ENCODE assay signal across 1 cellular context in genomic region chr16:67183627-67184452, GRCh38.
TF ChIP-seq lines count a peak whose summit lies in the region.

Gene MATCAP1 (minus strand): TSS chr16:67183963. CDS start chr16:67180610, 3,353 bp downstream.

TF ChIP-seq in HEK293, 187 proteins besides CTCF, POLR2A, EP300 and RAD21 (continued from another document and continues in another):
- TF ChIP-seq, protein P1, sequence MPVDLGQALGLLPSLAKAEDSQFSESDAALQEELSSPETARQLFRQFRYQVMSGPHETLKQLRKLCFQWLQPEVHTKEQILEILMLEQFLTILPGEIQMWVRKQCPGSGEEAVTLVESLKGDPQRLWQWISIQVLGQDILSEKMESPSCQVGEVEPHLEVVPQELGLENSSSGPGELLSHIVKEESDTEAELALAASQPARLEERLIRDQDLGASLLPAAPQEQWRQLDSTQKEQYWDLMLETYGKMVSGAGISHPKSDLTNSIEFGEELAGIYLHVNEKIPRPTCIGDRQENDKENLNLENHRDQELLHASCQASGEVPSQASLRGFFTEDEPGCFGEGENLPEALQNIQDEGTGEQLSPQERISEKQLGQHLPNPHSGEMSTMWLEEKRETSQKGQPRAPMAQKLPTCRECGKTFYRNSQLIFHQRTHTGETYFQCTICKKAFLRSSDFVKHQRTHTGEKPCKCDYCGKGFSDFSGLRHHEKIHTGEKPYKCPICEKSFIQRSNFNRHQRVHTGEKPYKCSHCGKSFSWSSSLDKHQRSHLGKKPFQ (tag by site-specific recombination; IDR thresholded peaks at IDR 0.05): no peak
- TF ChIP-seq KLF1 (tag by site-specific recombination; IDR thresholded peaks at IDR 0.05): peak; percentile 93
- no peak for TF ChIP-seq ZNF280D (tag by site-specific recombination; IDR thresholded peaks at IDR 0.05)
- no peak for TF ChIP-seq GFI1B (tag by site-specific recombination; IDR thresholded peaks at IDR 0.05)
- TF ChIP-seq ZNF138 (tag by site-specific recombination; IDR thresholded peaks at IDR 0.05; ENCODE audit: borderline replicate concordance): no peak
- TF ChIP-seq, protein P2, sequence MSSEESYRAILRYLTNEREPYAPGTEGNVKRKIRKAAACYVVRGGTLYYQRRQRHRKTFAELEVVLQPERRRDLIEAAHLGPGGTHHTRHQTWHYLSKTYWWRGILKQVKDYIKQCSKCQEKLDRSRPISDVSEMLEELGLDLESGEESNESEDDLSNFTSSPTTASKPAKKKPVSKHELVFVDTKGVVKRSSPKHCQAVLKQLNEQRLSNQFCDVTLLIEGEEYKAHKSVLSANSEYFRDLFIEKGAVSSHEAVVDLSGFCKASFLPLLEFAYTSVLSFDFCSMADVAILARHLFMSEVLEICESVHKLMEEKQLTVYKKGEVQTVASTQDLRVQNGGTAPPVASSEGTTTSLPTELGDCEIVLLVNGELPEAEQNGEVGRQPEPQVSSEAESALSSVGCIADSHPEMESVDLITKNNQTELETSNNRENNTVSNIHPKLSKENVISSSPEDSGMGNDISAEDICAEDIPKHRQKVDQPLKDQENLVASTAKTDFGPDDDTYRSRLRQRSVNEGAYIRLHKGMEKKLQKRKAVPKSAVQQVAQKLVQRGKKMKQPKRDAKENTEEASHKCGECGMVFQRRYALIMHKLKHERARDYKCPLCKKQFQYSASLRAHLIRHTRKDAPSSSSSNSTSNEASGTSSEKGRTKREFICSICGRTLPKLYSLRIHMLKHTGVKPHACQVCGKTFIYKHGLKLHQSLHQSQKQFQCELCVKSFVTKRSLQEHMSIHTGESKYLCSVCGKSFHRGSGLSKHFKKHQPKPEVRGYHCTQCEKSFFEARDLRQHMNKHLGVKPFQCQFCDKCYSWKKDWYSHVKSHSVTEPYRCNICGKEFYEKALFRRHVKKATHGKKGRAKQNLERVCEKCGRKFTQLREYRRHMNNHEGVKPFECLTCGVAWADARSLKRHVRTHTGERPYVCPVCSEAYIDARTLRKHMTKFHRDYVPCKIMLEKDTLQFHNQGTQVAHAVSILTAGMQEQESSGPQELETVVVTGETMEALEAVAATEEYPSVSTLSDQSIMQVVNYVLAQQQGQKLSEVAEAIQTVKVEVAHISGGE (tag by site-specific recombination; conservative IDR thresholded peaks at IDR 0.05; ENCODE audit: low read depth): peak; percentile 82
- TF ChIP-seq ZNF366 (tag by site-specific recombination; conservative IDR thresholded peaks at IDR 0.05): 0 out of 2 replicates have a peak, but pooled peaks have one; percentile 4
- no peak for TF ChIP-seq ZNF837 (tag by site-specific recombination; IDR thresholded peaks at IDR 0.05)
- no peak; the same call in 1 of the 2 replicates for TF ChIP-seq MZF1 (tag by site-specific recombination; IDR thresholded peaks at IDR 0.05; ENCODE audit: borderline replicate concordance)
- TF ChIP-seq ZNF785 (tag by site-specific recombination; IDR thresholded peaks at IDR 0.05): no peak
- TF ChIP-seq, protein P3, sequence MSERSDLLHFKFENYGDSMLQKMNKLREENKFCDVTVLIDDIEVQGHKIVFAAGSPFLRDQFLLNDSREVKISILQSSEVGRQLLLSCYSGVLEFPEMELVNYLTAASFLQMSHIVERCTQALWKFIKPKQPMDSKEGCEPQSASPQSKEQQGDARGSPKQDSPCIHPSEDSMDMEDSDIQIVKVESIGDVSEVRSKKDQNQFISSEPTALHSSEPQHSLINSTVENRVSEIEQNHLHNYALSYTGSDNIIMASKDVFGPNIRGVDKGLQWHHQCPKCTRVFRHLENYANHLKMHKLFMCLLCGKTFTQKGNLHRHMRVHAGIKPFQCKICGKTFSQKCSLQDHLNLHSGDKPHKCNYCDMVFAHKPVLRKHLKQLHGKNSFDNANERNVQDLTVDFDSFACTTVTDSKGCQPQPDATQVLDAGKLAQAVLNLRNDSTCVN (tag by site-specific recombination; optimal IDR thresholded peaks at IDR 0.05): peak; percentile 99
- TF ChIP-seq, protein P4, sequence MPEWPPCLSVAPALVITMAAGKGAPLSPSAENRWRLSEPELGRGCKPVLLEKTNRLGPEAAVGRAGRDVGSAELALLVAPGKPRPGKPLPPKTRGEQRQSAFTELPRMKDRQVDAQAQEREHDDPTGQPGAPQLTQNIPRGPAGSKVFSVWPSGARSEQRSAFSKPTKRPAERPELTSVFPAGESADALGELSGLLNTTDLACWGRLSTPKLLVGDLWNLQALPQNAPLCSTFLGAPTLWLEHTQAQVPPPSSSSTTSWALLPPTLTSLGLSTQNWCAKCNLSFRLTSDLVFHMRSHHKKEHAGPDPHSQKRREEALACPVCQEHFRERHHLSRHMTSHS (tag by site-specific recombination; IDR thresholded peaks at IDR 0.05): no peak
- no peak for TF ChIP-seq ZNF645 (tag by site-specific recombination; IDR thresholded peaks at IDR 0.05)
- no peak for TF ChIP-seq ZSCAN4 (tag by site-specific recombination; IDR thresholded peaks at IDR 0.05)
- TF ChIP-seq ZNF423 (tag by site-specific recombination; IDR thresholded peaks at IDR 0.05): no peak
- peak; percentile 88 for TF ChIP-seq ZNF398 (tag by site-specific recombination; IDR thresholded peaks at IDR 0.05)
- no peak for TF ChIP-seq ZNF623 (tag by site-specific recombination; IDR thresholded peaks at IDR 0.05)
- TF ChIP-seq ZNF571 (tag by site-specific recombination; IDR thresholded peaks at IDR 0.05): no peak
- TF ChIP-seq ZNF654 (tag by site-specific recombination; IDR thresholded peaks at IDR 0.05; ENCODE audit: low read depth): no peak
- TF ChIP-seq ZNF157 (tag by site-specific recombination; IDR thresholded peaks at IDR 0.05): no peak
- TF ChIP-seq, protein P5, sequence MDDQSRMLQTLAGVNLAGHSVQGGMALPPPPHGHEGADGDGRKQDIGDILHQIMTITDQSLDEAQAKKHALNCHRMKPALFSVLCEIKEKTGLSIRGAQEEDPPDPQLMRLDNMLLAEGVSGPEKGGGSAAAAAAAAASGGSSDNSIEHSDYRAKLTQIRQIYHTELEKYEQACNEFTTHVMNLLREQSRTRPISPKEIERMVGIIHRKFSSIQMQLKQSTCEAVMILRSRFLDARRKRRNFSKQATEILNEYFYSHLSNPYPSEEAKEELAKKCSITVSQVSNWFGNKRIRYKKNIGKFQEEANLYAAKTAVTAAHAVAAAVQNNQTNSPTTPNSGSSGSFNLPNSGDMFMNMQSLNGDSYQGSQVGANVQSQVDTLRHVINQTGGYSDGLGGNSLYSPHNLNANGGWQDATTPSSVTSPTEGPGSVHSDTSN (CRISPR knock-in tag; IDR thresholded peaks at IDR 0.05): no peak
- TF ChIP-seq ZNF132 (tag by site-specific recombination; IDR thresholded peaks at IDR 0.05; ENCODE audit: borderline replicate concordance): no peak
- no peak for TF ChIP-seq ZNF280C (tag by site-specific recombination; IDR thresholded peaks at IDR 0.05)
- TF ChIP-seq SP3 (tag by site-specific recombination; IDR thresholded peaks at IDR 0.05): peak; percentile 94
- no peak for TF ChIP-seq ZNF626 (tag by site-specific recombination; IDR thresholded peaks at IDR 0.05)
- TF ChIP-seq ZNF274 (IDR thresholded peaks at IDR 0.05; ENCODE audit: low read length): no peak
- no peak for TF ChIP-seq ZNF274 (tag by site-specific recombination; IDR thresholded peaks at IDR 0.05; ENCODE audit: borderline replicate concordance)
- no peak for TF ChIP-seq YY1 (tag by site-specific recombination; IDR thresholded peaks at IDR 0.05)
- peak; percentile 96 for TF ChIP-seq SP2 (tag by site-specific recombination; IDR thresholded peaks at IDR 0.05)
- TF ChIP-seq IKZF3 (tag by site-specific recombination; IDR thresholded peaks at IDR 0.05): peak; percentile 26
- no peak for TF ChIP-seq ZNF48 (tag by site-specific recombination; IDR thresholded peaks at IDR 0.05)
- TF ChIP-seq ZNF560 (tag by site-specific recombination; IDR thresholded peaks at IDR 0.05; ENCODE audit: borderline replicate concordance): no peak
- TF ChIP-seq ZNF514 (tag by site-specific recombination; IDR thresholded peaks at IDR 0.05): no peak
- peak; percentile 40; the same call in 1 of the 2 replicates for TF ChIP-seq ZBTB7A (tag by site-specific recombination; IDR thresholded peaks at IDR 0.05; ENCODE audit: low read depth)
- TF ChIP-seq ZNF596 (tag by site-specific recombination; IDR thresholded peaks at IDR 0.05): no peak
- no peak for TF ChIP-seq HOXC10 (CRISPR knock-in tag; IDR thresholded peaks at IDR 0.05)
- TF ChIP-seq ZNF513 (tag by site-specific recombination; IDR thresholded peaks at IDR 0.05): no peak
